Comparison of ENCODE assay signal across 1 cellular context in the genomic region with DNA sequence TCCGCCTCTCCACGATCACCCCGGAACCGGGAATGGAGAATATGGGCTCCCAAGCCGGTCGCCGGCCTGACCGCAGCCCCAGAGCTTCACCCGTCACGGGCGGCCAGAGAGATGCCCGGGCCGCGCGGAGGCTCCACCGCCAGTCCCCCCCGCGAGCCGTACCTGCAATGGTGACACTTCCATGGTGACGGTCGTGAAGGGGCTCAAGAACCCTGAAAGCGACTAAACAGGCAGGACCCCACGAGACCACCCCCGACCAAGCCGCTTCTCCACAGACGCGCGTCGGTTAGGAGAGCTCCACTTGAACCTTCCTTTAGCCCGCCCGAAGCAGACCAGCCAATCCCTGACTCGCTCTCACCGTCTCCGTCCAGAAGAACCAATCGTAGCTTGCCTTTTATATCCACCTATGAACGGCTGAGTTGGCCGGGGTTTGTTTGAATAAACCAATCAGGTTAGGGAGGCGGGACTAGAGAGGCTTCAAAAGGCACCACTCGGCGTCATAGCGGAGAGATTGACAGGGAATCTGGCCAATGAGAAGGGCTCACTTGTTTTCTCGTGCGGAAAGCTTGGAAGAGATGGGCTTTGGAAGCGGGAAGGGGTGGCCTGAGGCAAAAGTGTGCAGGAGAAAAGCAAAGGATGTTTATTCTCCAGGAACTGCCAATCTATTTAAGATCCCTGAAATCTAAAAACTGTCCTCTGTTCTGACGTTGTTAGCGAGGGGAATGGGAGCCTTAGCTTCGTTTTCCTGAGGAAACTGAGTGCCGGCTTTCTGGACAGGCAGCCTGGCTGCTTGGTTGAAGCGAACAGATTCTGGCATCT.
TF ChIP-seq lines count a peak whose summit lies in the region.

A gene with protein sequence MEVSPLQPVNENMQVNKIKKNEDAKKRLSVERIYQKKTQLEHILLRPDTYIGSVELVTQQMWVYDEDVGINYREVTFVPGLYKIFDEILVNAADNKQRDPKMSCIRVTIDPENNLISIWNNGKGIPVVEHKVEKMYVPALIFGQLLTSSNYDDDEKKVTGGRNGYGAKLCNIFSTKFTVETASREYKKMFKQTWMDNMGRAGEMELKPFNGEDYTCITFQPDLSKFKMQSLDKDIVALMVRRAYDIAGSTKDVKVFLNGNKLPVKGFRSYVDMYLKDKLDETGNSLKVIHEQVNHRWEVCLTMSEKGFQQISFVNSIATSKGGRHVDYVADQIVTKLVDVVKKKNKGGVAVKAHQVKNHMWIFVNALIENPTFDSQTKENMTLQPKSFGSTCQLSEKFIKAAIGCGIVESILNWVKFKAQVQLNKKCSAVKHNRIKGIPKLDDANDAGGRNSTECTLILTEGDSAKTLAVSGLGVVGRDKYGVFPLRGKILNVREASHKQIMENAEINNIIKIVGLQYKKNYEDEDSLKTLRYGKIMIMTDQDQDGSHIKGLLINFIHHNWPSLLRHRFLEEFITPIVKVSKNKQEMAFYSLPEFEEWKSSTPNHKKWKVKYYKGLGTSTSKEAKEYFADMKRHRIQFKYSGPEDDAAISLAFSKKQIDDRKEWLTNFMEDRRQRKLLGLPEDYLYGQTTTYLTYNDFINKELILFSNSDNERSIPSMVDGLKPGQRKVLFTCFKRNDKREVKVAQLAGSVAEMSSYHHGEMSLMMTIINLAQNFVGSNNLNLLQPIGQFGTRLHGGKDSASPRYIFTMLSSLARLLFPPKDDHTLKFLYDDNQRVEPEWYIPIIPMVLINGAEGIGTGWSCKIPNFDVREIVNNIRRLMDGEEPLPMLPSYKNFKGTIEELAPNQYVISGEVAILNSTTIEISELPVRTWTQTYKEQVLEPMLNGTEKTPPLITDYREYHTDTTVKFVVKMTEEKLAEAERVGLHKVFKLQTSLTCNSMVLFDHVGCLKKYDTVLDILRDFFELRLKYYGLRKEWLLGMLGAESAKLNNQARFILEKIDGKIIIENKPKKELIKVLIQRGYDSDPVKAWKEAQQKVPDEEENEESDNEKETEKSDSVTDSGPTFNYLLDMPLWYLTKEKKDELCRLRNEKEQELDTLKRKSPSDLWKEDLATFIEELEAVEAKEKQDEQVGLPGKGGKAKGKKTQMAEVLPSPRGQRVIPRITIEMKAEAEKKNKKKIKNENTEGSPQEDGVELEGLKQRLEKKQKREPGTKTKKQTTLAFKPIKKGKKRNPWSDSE (N-terminal part only) (minus strand): TSS at position 288 of the 819 bp plus-strand sequence. CDS start 105 bp downstream, at position 183.

TF ChIP-seq in HepG2, 621 proteins besides CTCF, POLR2A, EP300 and RAD21 (continued from another document and continues in another):
- TF ChIP-seq, protein P1, sequence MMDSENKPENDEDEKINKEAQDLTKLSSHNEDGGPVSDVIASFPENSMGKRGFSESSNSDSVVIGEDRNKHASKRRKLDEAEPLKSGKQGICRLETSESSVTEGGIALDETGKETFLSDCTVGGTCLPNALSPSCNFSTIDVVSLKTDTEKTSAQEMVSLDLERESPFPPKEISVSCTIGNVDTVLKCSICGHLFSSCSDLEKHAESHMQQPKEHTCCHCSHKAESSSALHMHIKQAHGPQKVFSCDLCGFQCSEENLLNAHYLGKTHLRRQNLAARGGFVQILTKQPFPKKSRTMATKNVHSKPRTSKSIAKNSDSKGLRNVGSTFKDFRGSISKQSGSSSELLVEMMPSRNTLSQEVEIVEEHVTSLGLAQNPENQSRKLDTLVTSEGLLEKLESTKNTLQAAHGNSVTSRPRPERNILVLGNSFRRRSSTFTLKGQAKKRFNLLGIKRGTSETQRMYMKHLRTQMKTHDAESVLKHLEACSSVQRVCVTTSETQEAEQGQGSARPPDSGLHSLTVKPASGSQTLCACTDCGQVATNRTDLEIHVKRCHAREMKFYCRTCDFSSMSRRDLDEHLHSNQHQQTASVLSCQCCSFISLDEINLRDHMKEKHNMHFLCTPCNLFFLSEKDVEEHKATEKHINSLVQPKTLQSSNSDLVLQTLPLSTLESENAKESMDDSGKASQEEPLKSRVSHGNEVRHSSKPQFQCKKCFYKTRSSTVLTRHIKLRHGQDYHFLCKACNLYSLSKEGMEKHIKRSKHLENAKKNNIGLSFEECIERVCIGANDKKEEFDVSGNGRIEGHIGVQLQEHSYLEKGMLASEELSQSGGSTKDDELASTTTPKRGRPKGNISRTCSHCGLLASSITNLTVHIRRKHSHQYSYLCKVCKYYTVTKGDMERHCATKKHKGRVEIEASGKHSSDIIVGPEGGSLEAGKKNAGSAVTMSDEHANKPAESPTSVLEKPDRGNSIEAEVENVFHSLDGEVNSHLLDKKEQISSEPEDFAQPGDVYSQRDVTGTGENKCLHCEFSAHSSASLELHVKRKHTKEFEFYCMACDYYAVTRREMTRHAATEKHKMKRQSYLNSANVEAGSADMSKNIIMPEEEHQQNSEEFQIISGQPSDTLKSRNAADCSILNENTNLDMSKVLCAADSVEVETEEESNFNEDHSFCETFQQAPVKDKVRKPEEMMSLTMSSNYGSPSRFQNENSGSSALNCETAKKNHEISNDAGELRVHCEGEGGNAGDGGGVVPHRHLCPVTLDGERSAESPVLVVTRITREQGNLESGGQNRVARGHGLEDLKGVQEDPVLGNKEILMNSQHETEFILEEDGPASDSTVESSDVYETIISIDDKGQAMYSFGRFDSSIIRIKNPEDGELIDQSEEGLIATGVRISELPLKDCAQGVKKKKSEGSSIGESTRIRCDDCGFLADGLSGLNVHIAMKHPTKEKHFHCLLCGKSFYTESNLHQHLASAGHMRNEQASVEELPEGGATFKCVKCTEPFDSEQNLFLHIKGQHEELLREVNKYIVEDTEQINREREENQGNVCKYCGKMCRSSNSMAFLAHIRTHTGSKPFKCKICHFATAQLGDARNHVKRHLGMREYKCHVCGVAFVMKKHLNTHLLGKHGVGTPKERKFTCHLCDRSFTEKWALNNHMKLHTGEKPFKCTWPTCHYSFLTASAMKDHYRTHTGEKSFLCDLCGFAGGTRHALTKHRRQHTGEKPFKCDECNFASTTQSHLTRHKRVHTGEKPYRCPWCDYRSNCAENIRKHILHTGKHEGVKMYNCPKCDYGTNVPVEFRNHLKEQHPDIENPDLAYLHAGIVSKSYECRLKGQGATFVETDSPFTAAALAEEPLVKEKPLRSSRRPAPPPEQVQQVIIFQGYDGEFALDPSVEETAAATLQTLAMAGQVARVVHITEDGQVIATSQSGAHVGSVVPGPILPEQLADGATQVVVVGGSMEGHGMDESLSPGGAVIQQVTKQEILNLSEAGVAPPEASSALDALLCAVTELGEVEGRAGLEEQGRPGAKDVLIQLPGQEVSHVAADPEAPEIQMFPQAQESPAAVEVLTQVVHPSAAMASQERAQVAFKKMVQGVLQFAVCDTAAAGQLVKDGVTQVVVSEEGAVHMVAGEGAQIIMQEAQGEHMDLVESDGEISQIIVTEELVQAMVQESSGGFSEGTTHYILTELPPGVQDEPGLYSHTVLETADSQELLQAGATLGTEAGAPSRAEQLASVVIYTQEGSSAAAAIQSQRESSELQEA (CRISPR knock-in tag; IDR thresholded peaks at IDR 0.05; ENCODE audit: not compliant biosample characterization), result no peak
- TF ChIP-seq ZNF253 (CRISPR knock-in tag; IDR thresholded peaks at IDR 0.05; ENCODE audit: borderline replicate concordance) (peak; percentile 64; the same call in 1 of the 2 replicates), ZNF780A (CRISPR knock-in tag; IDR thresholded peaks at IDR 0.05) (peak; percentile 84), ZNF234 (CRISPR knock-in tag; conservative IDR thresholded peaks at IDR 0.05) (no peak), YY1 (IDR thresholded peaks at IDR 0.05; ENCODE audit: insufficient read depth, insufficient replicate concordance, low read depth, low read length) (no peak), ELF1 (CRISPR knock-in tag; IDR thresholded peaks at IDR 0.05) (no peak; the same call in 1 of the 2 replicates), ZEB1 (IDR thresholded peaks at IDR 0.05; ENCODE audit: insufficient replicate concordance, low read depth) (no peak), HNRNPUL1 (IDR thresholded peaks at IDR 0.05; ENCODE audit: low read depth, low read length) (no peak), BRD4 (CRISPR knock-in tag; IDR thresholded peaks at IDR 0.05) (0 out of 2 replicates have a peak, but pooled peaks have one; percentile 31), MEIS2 (CRISPR knock-in tag; IDR thresholded peaks at IDR 0.05) (peak; percentile 48; the same call in 1 of the 2 replicates), TOE1 (CRISPR knock-in tag; IDR thresholded peaks at IDR 0.05) (no peak), SOX6 (IDR thresholded peaks at IDR 0.05) (no peak), SOX6 (CRISPR knock-in tag; IDR thresholded peaks at IDR 0.05) (no peak), ARNT2 (CRISPR knock-in tag; IDR thresholded peaks at IDR 0.05; ENCODE audit: low read depth) (peak; percentile 88), MYC (CRISPR knock-in tag; IDR thresholded peaks at IDR 0.05; ENCODE audit: borderline replicate concordance) (peak; percentile 76)
- TF ChIP-seq, protein P2, sequence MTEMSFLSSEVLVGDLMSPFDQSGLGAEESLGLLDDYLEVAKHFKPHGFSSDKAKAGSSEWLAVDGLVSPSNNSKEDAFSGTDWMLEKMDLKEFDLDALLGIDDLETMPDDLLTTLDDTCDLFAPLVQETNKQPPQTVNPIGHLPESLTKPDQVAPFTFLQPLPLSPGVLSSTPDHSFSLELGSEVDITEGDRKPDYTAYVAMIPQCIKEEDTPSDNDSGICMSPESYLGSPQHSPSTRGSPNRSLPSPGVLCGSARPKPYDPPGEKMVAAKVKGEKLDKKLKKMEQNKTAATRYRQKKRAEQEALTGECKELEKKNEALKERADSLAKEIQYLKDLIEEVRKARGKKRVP (CRISPR knock-in tag; IDR thresholded peaks at IDR 0.05), result peak in 1 of 2 experiments; percentile 82; a peak in 2 of 4 replicates
- TF ChIP-seq, protein P3, sequence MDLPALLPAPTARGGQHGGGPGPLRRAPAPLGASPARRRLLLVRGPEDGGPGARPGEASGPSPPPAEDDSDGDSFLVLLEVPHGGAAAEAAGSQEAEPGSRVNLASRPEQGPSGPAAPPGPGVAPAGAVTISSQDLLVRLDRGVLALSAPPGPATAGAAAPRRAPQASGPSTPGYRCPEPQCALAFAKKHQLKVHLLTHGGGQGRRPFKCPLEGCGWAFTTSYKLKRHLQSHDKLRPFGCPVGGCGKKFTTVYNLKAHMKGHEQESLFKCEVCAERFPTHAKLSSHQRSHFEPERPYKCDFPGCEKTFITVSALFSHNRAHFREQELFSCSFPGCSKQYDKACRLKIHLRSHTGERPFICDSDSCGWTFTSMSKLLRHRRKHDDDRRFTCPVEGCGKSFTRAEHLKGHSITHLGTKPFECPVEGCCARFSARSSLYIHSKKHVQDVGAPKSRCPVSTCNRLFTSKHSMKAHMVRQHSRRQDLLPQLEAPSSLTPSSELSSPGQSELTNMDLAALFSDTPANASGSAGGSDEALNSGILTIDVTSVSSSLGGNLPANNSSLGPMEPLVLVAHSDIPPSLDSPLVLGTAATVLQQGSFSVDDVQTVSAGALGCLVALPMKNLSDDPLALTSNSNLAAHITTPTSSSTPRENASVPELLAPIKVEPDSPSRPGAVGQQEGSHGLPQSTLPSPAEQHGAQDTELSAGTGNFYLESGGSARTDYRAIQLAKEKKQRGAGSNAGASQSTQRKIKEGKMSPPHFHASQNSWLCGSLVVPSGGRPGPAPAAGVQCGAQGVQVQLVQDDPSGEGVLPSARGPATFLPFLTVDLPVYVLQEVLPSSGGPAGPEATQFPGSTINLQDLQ (CRISPR knock-in tag; IDR thresholded peaks at IDR 0.05), result no peak
- TF ChIP-seq, protein P4, sequence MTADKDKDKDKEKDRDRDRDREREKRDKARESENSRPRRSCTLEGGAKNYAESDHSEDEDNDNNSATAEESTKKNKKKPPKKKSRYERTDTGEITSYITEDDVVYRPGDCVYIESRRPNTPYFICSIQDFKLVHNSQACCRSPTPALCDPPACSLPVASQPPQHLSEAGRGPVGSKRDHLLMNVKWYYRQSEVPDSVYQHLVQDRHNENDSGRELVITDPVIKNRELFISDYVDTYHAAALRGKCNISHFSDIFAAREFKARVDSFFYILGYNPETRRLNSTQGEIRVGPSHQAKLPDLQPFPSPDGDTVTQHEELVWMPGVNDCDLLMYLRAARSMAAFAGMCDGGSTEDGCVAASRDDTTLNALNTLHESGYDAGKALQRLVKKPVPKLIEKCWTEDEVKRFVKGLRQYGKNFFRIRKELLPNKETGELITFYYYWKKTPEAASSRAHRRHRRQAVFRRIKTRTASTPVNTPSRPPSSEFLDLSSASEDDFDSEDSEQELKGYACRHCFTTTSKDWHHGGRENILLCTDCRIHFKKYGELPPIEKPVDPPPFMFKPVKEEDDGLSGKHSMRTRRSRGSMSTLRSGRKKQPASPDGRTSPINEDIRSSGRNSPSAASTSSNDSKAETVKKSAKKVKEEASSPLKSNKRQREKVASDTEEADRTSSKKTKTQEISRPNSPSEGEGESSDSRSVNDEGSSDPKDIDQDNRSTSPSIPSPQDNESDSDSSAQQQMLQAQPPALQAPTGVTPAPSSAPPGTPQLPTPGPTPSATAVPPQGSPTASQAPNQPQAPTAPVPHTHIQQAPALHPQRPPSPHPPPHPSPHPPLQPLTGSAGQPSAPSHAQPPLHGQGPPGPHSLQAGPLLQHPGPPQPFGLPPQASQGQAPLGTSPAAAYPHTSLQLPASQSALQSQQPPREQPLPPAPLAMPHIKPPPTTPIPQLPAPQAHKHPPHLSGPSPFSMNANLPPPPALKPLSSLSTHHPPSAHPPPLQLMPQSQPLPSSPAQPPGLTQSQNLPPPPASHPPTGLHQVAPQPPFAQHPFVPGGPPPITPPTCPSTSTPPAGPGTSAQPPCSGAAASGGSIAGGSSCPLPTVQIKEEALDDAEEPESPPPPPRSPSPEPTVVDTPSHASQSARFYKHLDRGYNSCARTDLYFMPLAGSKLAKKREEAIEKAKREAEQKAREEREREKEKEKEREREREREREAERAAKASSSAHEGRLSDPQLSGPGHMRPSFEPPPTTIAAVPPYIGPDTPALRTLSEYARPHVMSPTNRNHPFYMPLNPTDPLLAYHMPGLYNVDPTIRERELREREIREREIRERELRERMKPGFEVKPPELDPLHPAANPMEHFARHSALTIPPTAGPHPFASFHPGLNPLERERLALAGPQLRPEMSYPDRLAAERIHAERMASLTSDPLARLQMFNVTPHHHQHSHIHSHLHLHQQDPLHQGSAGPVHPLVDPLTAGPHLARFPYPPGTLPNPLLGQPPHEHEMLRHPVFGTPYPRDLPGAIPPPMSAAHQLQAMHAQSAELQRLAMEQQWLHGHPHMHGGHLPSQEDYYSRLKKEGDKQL (CRISPR knock-in tag; IDR thresholded peaks at IDR 0.05; ENCODE audit: low read depth), result peak; percentile 5; the same call in 1 of the 2 replicates
- TF ChIP-seq, protein P5, sequence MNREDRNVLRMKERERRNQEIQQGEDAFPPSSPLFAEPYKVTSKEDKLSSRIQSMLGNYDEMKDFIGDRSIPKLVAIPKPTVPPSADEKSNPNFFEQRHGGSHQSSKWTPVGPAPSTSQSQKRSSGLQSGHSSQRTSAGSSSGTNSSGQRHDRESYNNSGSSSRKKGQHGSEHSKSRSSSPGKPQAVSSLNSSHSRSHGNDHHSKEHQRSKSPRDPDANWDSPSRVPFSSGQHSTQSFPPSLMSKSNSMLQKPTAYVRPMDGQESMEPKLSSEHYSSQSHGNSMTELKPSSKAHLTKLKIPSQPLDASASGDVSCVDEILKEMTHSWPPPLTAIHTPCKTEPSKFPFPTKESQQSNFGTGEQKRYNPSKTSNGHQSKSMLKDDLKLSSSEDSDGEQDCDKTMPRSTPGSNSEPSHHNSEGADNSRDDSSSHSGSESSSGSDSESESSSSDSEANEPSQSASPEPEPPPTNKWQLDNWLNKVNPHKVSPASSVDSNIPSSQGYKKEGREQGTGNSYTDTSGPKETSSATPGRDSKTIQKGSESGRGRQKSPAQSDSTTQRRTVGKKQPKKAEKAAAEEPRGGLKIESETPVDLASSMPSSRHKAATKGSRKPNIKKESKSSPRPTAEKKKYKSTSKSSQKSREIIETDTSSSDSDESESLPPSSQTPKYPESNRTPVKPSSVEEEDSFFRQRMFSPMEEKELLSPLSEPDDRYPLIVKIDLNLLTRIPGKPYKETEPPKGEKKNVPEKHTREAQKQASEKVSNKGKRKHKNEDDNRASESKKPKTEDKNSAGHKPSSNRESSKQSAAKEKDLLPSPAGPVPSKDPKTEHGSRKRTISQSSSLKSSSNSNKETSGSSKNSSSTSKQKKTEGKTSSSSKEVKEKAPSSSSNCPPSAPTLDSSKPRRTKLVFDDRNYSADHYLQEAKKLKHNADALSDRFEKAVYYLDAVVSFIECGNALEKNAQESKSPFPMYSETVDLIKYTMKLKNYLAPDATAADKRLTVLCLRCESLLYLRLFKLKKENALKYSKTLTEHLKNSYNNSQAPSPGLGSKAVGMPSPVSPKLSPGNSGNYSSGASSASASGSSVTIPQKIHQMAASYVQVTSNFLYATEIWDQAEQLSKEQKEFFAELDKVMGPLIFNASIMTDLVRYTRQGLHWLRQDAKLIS (CRISPR knock-in tag; IDR thresholded peaks at IDR 0.05), result no peak; the same call in 1 of the 2 replicates
